In genomic region chr1:183471748-183472487, GRCh38 we compare ENCODE assay signal across 8 cellular contexts. TPM values are rescaled to one million over a fixed set of nuclear protein-coding genes. Genes with fewer than 3 reads are reported as not detected.
A peak's percentile ranks its signal among the peaks of the same experiment; 100 is the strongest.
DNase-seq lines count a peak whose midpoint lies in the region; ATAC-seq and TF ChIP-seq lines count a peak whose summit lies in the region.

No MANE protein-coding gene starts in this region.

- H3K4me3 Mint-ChIP-seq in activated CD4-positive, alpha-beta T cell treated with anti-CD3 and anti-CD28 coated beads for 36 hours, result peak overlapping the region; percentile 86

- no peaks in the 10 kb centered on the region for H3K9me3 Mint-ChIP-seq in activated CD4-positive, alpha-beta T cell treated with anti-CD3 and anti-CD28 coated beads for 36 hours (ENCODE audit: low read depth)

- ATAC-seq in HG03442 (IDR thresholded peaks at IDR 0.05; ENCODE audit: unreplicated experiment), result peak; percentile 40
- peak; percentile 61 for ATAC-seq in activated CD4-positive, alpha-beta T cell treated with anti-CD3 and anti-CD28 coated beads for 36 hours

- H3K36me3 Mint-ChIP-seq in activated CD4-positive, alpha-beta T cell treated with anti-CD3 and anti-CD28 coated beads for 36 hours (ENCODE audit: low read depth), result peaks cover 11% of the 10 kb centered on the region

- no peaks in the 10 kb centered on the region for H3K27me3 Mint-ChIP-seq in activated CD4-positive, alpha-beta T cell treated with anti-CD3 and anti-CD28 coated beads for 36 hours

- POLR2A ChIA-PET in activated CD4-positive, alpha-beta T cell treated with anti-CD3 and anti-CD28 coated beads for 36 hours (lab: Charles Lee), result no interaction called here

- intact Hi-C loops in activated CD4-positive, alpha-beta T cell treated with anti-CD3 and anti-CD28 coated beads for 36 hours (cut with DNase I, micrococcal nuclease), result loop anchor here (1.0 to 10.0 kb wide), 22 partner anchors 27 to 1845 kb away; partner anchors contain the start of genes ARPC5 (in 2 of the 2), TSEN15 (in 2 of the 2), C1orf21 (in 1 of the 2) and DHX9 (in 1 of the 2)

- CTCF ChIA-PET in activated CD4-positive, alpha-beta T cell treated with anti-CD3 and anti-CD28 coated beads for 36 hours (lab: Charles Lee), result interaction anchor here (1.5 kb wide), 1 partner anchor 161 kb away, joined by 4 read pairs; no protein-coding TSS in a partner anchor

- TF ChIP-seq CTCF in choroid plexus epithelial cell (conservative IDR thresholded peaks at IDR 0.05; ENCODE audit: low read depth, low read length), result no peak

- peaks cover 26% of the 10 kb centered on the region for H3K4me1 Mint-ChIP-seq in activated CD4-positive, alpha-beta T cell treated with anti-CD3 and anti-CD28 coated beads for 36 hours

- H3K27ac Mint-ChIP-seq in activated CD4-positive, alpha-beta T cell treated with anti-CD3 and anti-CD28 coated beads for 36 hours, result peak overlapping the region; percentile 99

- peak; percentile 90 to 94 for DNase-seq in AML-193 (lab: John Stamatoyannopoulos, UW)
- DNase-seq in GM19238 (ENCODE audit: insufficient read length, low spot score), result peak; percentile 72
- DNase-seq in NCI-H510A treated with DMSO at 0.1 percent for 48 hours (lab: John Stamatoyannopoulos, UW), result peak; percentile 97
- DNase-seq in activated CD4-positive, alpha-beta T cell treated with anti-CD3 and anti-CD28 coated beads for 36 hours, result peak; percentile 99
- peak; percentile 99 for DNase-seq in choroid plexus epithelial cell (ENCODE audit: low read depth)
- DNase-seq in kidney glomerular epithelial cell (lab: John Stamatoyannopoulos, UW), result peak; percentile 91
- peak; percentile 95 to 98 for DNase-seq in stimulated activated CD4-positive, alpha-beta T cell treated with anti-CD3 and anti-CD28 coated beads, Interleukin-15, amount 100 ng/mL, for 48 hours (ENCODE audit: low read depth in 2 of 2)

- peak overlapping the region; percentile 91 for H3K4me3 ChIP-seq in choroid plexus epithelial cell (ENCODE audit: low read depth, low read length)

RNA-seq across cellular contexts. Expression of gene SMG7, which starts 0.4 kb away (rescaled TPM):
- 10 to 100 TPM; 56.6 to 62.1 TPM for total RNA-seq in activated CD4-positive, alpha-beta T cell treated with anti-CD3 and anti-CD28 coated beads for 36 hours

RNA-seq across cellular contexts. Expression of gene NMNAT2, which starts 53.7 kb away (rescaled TPM):
- not detected for total RNA-seq in activated CD4-positive, alpha-beta T cell treated with anti-CD3 and anti-CD28 coated beads for 36 hours

Comparison
In these comparisons a context has a peak if more than half of its experiments do, and no peak if none do; other contexts are left out.
1. Peak in every context shown above with its lines: DNase-seq, ATAC-seq and H3K4me3 ChIP-seq.